ENCODE assay signal across 8 cellular contexts in the genomic region with DNA sequence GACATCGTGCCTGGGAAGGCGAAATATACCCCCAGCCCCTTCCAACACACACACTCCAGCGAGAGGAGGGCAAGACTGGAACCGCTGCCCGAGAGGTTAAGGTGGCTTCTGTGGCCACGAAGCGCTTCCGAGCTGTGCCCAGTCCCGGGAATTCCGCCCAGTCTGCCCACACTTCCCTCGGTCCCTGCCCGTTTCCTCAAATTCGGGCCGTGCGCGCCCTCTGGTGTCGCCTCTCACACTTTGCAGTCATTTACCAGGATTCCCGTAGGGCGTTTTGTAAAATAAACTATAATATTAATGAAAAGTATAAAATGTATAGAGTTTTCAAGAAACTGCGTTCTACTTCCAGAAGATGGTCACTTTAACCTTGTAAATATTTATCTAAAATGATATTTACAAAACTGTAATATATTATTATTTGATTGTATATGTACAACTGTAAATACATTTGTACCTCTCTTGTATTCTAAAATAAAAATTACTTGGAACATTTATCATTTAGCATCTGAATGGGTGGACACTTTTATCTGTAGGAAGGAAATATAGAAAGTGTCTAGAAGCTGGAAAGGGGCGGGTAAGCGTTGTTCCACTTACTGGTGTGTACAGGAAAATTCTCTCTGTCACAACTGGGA. TPM values are rescaled to one million over a fixed set of nuclear protein-coding genes. Genes with fewer than 3 reads are reported as not detected.
DNase-seq lines count a peak whose midpoint lies in the region; ATAC-seq and TF ChIP-seq lines count a peak whose summit lies in the region.

No MANE protein-coding gene starts in this region.

- H3K4me2 ChIP-seq in PC-9: peak overlapping the region; percentile 84
- peak overlapping the region; percentile 53 for H3K4me2 ChIP-seq in neural cell (ENCODE audit: low read length)

- ATAC-seq in activated T-helper 17 cell treated with anti-CD3 and anti-CD28 coated beads, Interleukin-2, amount 50 U/mL, for 72 hours (replicated peaks): peak; percentile 32
- ATAC-seq in GM21723 (IDR thresholded peaks at IDR 0.05; ENCODE audit: unreplicated experiment): no peak

- intact Hi-C loops in PC-9 (cut with micrococcal nuclease; ENCODE audit: unreplicated experiment): loop anchor here (1.0 to 10.0 kb wide), 4 partner anchors 221 to 1040 kb away; a partner anchor contains a TSS

- no peaks in the 10 kb centered on the region for H4K20me1 ChIP-seq in PC-9 (ENCODE audit: insufficient read depth)
- no peaks in the 10 kb centered on the region for H4K20me1 ChIP-seq in neural cell (ENCODE audit: insufficient read depth)

- BruUV-seq in PC-9 (replicated peaks; lab: Mats Ljungman, UMichigan): no TSS peak

- peaks cover 4% of the 10 kb centered on the region for H3F3A ChIP-seq in PC-9 (ENCODE audit: insufficient read depth, low read depth)
- H3F3A ChIP-seq in neural cell (ENCODE audit: insufficient read depth, low read length, poor library complexity, severe bottlenecking): no peaks in the 10 kb centered on the region

- POLR2A ChIA-PET in PC-9 (lab: Charles Lee; ENCODE audit: unreplicated experiment): interaction anchor here (0.5 to 0.6 kb wide), 3 partner anchors 11 to 1284 kb away, joined by 3 to 16 read pairs (median 3); a partner anchor contains a TSS

- no peak for TF ChIP-seq EP300 in neural cell (conservative IDR thresholded peaks at IDR 0.05; ENCODE audit: poor library complexity, severe bottlenecking)

- H3K27ac Mint-ChIP-seq in activated T-helper 17 cell treated with anti-CD3 and anti-CD28 coated beads, Interleukin-2, amount 50 U/mL, for 72 hours: peak overlapping the region; percentile 84

- TF ChIP-seq CTCF in PC-9 (conservative IDR thresholded peaks at IDR 0.05) (peak; percentile 84), fibroblast of pulmonary artery (IDR thresholded peaks at IDR 0.05; ENCODE audit: low read length, missing control alignments) (peak; percentile 74), neural cell (IDR thresholded peaks at IDR 0.05; ENCODE audit: poor library complexity, severe bottlenecking) (peak; percentile 88)

- no peaks in the 10 kb centered on the region for H3K9me3 Mint-ChIP-seq in activated T-helper 17 cell treated with anti-CD3 and anti-CD28 coated beads, Interleukin-2, amount 50 U/mL, for 72 hours

- H3K4me1 ChIP-seq in PC-9 (replicated peaks; ENCODE audit: insufficient read depth): peaks cover 6% of the 10 kb centered on the region
- no peaks in the 10 kb centered on the region for H3K4me1 ChIP-seq in thymus (ENCODE audit: control insufficient read depth, insufficient read depth, low read length)

- H2AFZ ChIP-seq in PC-9 (peak overlapping the region; percentile 96), neural cell (ENCODE audit: low read depth, low read length) (no peak overlapping the region)

- no peaks in the 10 kb centered on the region for H3K36me3 Mint-ChIP-seq in activated T-helper 17 cell treated with anti-CD3 and anti-CD28 coated beads, Interleukin-2, amount 50 U/mL, for 72 hours (ENCODE audit: low read depth)

- TF ChIP-seq RAD21 in neural cell (conservative IDR thresholded peaks at IDR 0.05): peak; percentile 91

- H3K36me3 ChIP-seq in PC-9 (ENCODE audit: low read depth): no peaks in the 10 kb centered on the region
- no peaks in the 10 kb centered on the region for H3K36me3 ChIP-seq in neural cell (ENCODE audit: insufficient read depth, low read length)
- no peaks in the 10 kb centered on the region for H3K36me3 ChIP-seq in thymus (ENCODE audit: control insufficient read depth, insufficient read depth)

- DNase-seq in D341Med (ENCODE audit: low spot score) (peak; percentile 85), PC-9 (peak; percentile 63 to 83), fibroblast of pulmonary artery (ENCODE audit: low read depth) (peak; percentile 80)
- DNase-seq in Jurkat, Clone E6-1 (ENCODE audit: low read depth, low spot score): peak; percentile 31

- H3K9ac ChIP-seq in neural cell (ENCODE audit: low read length): no peak overlapping the region

- H3K4me3 Mint-ChIP-seq in activated T-helper 17 cell treated with anti-CD3 and anti-CD28 coated beads, Interleukin-2, amount 50 U/mL, for 72 hours: peak overlapping the region; percentile 87

- peak overlapping the region; percentile 59 for H3K4me3 ChIP-seq in Jurkat, Clone E6-1 (ENCODE audit: low read length)
- peak overlapping the region; percentile 76 for H3K4me3 ChIP-seq in PC-9
- no peak overlapping the region for H3K4me3 ChIP-seq in fibroblast of pulmonary artery (replicated peaks; ENCODE audit: low read depth, low read length)
- H3K4me3 ChIP-seq in neural cell (ENCODE audit: low read length): peak overlapping the region; percentile 70
- H3K4me3 ChIP-seq in thymus (ENCODE audit: low read length): peak overlapping the region; percentile 14

- H3K79me2 ChIP-seq in PC-9 (ENCODE audit: low read depth) (no peaks in the 10 kb centered on the region), neural cell (replicated peaks; ENCODE audit: insufficient read depth, low read length) (no peaks in the 10 kb centered on the region)

- H3K27me3 ChIP-seq in PC-9 (ENCODE audit: insufficient read depth, low read depth): no peaks in the 10 kb centered on the region
- H3K27me3 ChIP-seq in neural cell (ENCODE audit: insufficient read depth, low read depth, low read length): peaks cover 3% of the 10 kb centered on the region
- H3K27me3 ChIP-seq in thymus (ENCODE audit: control insufficient read depth, insufficient read depth): peaks cover 38% of the 10 kb centered on the region

- peaks cover 5% of the 10 kb centered on the region for H3K4me1 Mint-ChIP-seq in activated T-helper 17 cell treated with anti-CD3 and anti-CD28 coated beads, Interleukin-2, amount 50 U/mL, for 72 hours

- no peaks in the 10 kb centered on the region for H3K9me3 ChIP-seq in PC-9 (ENCODE audit: insufficient read depth, low read depth)
- peaks cover 5% of the 10 kb centered on the region for H3K9me3 ChIP-seq in neural cell (ENCODE audit: low read length)
- no peaks in the 10 kb centered on the region for H3K9me3 ChIP-seq in thymus (ENCODE audit: control insufficient read depth)

- H3K27ac ChIP-seq in PC-9 (no peak overlapping the region), neural cell (ENCODE audit: low read length) (no peak overlapping the region), thymus (ENCODE audit: low read depth) (no peak overlapping the region)

- CTCF ChIA-PET in PC-9 (lab: Charles Lee): interaction anchor here (0.5 to 1.2 kb wide), 7 partner anchors 27 to 1632 kb away, joined by 3 to 14 read pairs (median 5); no protein-coding TSS in a partner anchor

- H3K27me3 Mint-ChIP-seq in activated T-helper 17 cell treated with anti-CD3 and anti-CD28 coated beads, Interleukin-2, amount 50 U/mL, for 72 hours: no peaks in the 10 kb centered on the region

- no peaks in the 10 kb centered on the region for H3K9me2 ChIP-seq in PC-9 (ENCODE audit: insufficient read depth)
- H3K9me2 ChIP-seq in neural cell (ENCODE audit: insufficient read depth, low read length): no peaks in the 10 kb centered on the region

- 5% methylated on average over 22 of the region's 22 CpGs for WGBS in thymus

TF ChIP-seq in neural cell, 6 proteins besides CTCF, POLR2A, EP300 and RAD21:
- TF ChIP-seq, protein P1, sequence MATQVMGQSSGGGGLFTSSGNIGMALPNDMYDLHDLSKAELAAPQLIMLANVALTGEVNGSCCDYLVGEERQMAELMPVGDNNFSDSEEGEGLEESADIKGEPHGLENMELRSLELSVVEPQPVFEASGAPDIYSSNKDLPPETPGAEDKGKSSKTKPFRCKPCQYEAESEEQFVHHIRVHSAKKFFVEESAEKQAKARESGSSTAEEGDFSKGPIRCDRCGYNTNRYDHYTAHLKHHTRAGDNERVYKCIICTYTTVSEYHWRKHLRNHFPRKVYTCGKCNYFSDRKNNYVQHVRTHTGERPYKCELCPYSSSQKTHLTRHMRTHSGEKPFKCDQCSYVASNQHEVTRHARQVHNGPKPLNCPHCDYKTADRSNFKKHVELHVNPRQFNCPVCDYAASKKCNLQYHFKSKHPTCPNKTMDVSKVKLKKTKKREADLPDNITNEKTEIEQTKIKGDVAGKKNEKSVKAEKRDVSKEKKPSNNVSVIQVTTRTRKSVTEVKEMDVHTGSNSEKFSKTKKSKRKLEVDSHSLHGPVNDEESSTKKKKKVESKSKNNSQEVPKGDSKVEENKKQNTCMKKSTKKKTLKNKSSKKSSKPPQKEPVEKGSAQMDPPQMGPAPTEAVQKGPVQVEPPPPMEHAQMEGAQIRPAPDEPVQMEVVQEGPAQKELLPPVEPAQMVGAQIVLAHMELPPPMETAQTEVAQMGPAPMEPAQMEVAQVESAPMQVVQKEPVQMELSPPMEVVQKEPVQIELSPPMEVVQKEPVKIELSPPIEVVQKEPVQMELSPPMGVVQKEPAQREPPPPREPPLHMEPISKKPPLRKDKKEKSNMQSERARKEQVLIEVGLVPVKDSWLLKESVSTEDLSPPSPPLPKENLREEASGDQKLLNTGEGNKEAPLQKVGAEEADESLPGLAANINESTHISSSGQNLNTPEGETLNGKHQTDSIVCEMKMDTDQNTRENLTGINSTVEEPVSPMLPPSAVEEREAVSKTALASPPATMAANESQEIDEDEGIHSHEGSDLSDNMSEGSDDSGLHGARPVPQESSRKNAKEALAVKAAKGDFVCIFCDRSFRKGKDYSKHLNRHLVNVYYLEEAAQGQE (IDR thresholded peaks at IDR 0.05; ENCODE audit: borderline replicate concordance): no peak
- TF ChIP-seq SMC3 (conservative IDR thresholded peaks at IDR 0.05; ENCODE audit: poor library complexity): peak; percentile 98

RNA-seq across cellular contexts. Expression of a gene that starts 11.0 kb away (rescaled TPM):
- 80.5 TPM for polyA plus RNA-seq in Jurkat, Clone E6-1 (2012; ENCODE audit: insufficient read depth, insufficient read length)
- 49.5 and 52.0 TPM in 2 replicates for total RNA-seq in PC-9 (2021)
- total RNA-seq in activated T-helper 17 cell treated with anti-CD3 and anti-CD28 coated beads, Interleukin-2, amount 50 U/mL, for 72 hours: 10 to 100 TPM; 66.9 to 89.1 TPM
- 36.3 and 43.6 TPM in 2 replicates for polyA plus RNA-seq in neural cell
- 48.7 and 49.4 TPM in 2 replicates for polyA minus RNA-seq in neural cell
- polyA plus RNA-seq in thymus: 20.2 TPM

RNA-seq across cellular contexts. Expression of a gene that starts 18.2 kb away (rescaled TPM):
- not detected for polyA plus RNA-seq in Jurkat, Clone E6-1 (2012; ENCODE audit: insufficient read depth, insufficient read length)
- 0.35 and 0.46 TPM in 2 replicates for total RNA-seq in PC-9 (2021)
- under 1 TPM in 1 of 2 donors, not detected in 1; 0.15 TPM for total RNA-seq in activated T-helper 17 cell treated with anti-CD3 and anti-CD28 coated beads, Interleukin-2, amount 50 U/mL, for 72 hours
- polyA plus RNA-seq in neural cell (0.17 TPM in 1 of 2 replicates, not detected in the other), thymus (0.02 TPM)
- polyA minus RNA-seq in neural cell: 0.49 TPM in 1 of 2 replicates, not detected in the other

Comparison
In these comparisons a context has a peak if more than half of its experiments do, and no peak if none do; other contexts are left out.
1. DNase-seq: peak in every context shown above with its lines; median percentile 85 in D341Med; 80 in fibroblast of pulmonary artery; 73 in PC-9; 31 in Jurkat, Clone E6-1.